8 cellular contexts compared by ENCODE assay signal in genomic region chr9:25716220-25716872, GRCh38. TPM values are rescaled to one million over a fixed set of nuclear protein-coding genes. Genes with fewer than 3 reads are reported as not detected.
DNase-seq lines count a peak whose midpoint lies in the region; ATAC-seq and TF ChIP-seq lines count a peak whose summit lies in the region.

No MANE protein-coding gene starts in this region.

- TF ChIP-seq CTCF in tibial nerve (IDR thresholded peaks at IDR 0.05): peak in 4 of 5 experiments; percentile 24 to 49 (median 38)

- peak; percentile 72 for DNase-seq in AG20443 (ENCODE audit: low spot score)
- DNase-seq in LHCN-M2 (ENCODE audit: low read depth): peak; percentile 1
- DNase-seq in astrocyte of the hippocampus (ENCODE audit: low read depth, low spot score): peak; percentile 32
- peak; percentile 49 for DNase-seq in iPS DF 4.7 (ENCODE audit: extremely low read depth, low spot score)
- DNase-seq in tibial nerve (ENCODE audit: low spot score in 2 of 2): peak in 1 of 2 donors; percentile 4
- no peak for DNase-seq in activated naive CD4-positive, alpha-beta T cell treated with Interleukin-2 at 50 U/mL for 16 hours

- H3K9me3 ChIP-seq in tibial nerve: no peaks in the 10 kb centered on the region

- no peak overlapping the region for H3K4me3 ChIP-seq in tibial nerve

- TF ChIP-seq POLR2A in tibial nerve (IDR thresholded peaks at IDR 0.05): no peak

- no peak for ATAC-seq in HG03097 (IDR thresholded peaks at IDR 0.05; ENCODE audit: low FRiP score, unreplicated experiment)
- no peak for ATAC-seq in GM21526 (IDR thresholded peaks at IDR 0.05; ENCODE audit: low FRiP score, unreplicated experiment)

- H3K27me3 ChIP-seq in tibial nerve: no peaks in the 10 kb centered on the region

- 42 to 61% methylated on average over 6 of the region's 6 CpGs for WGBS in tibial nerve, 2 donors

- peaks cover 0 to 5% (median 0%) of the 10 kb centered on the region in 4 donors for H3K4me1 ChIP-seq in tibial nerve

- no peaks in the 10 kb centered on the region for H3K36me3 ChIP-seq in tibial nerve

- no peak for TF ChIP-seq EP300 in tibial nerve (IDR thresholded peaks at IDR 0.05)

- H3K27ac ChIP-seq in tibial nerve: no peak overlapping the region

RNA-seq across cellular contexts. Expression of gene TUSC1, which starts 38.1 kb away (rescaled TPM):
- total RNA-seq in LHCN-M2 (2014; rRNA removed): 11.7 and 14.1 TPM in 2 replicates
- polyA plus RNA-seq in LHCN-M2 (2012): 6.8 TPM
- total RNA-seq in tibial nerve: 10 to 100 TPM; 27.0 to 40.0 (median 34.9) TPM
